ENCODE assay signal across 11 cellular contexts in genomic region chr20:58748628-58749027, GRCh38.
"Had no signal": no experiment of that assay in that cellular context is flagged by ENCODE, and none has a peak within 500 bp of the region (broad histone marks: within the 10 kb centered on the region; RNA-seq: fewer than 3 reads in every experiment).

No MANE protein-coding gene starts in this region.

- H3K4me3 ChIP-seq: GM23248, GM23338, HAP-1 had no signal

- H3K9ac ChIP-seq: GM23248 had no signal

- H3K27ac Mint-ChIP-seq: GM23338, H9, HFFc6 had no signal

- H3K9me3 Mint-ChIP-seq: GM23338, HFFc6 had no signal

- H3K36me3 ChIP-seq: HAP-1 had no signal

- FAIRE-seq: H1, H54 had no signal

- H3K4me3 Mint-ChIP-seq: GM23338, H9, HFFc6 had no signal

- H3K27ac ChIP-seq: GM23248 had no signal

- DNase-seq: GM23248, GOT3, H7, H9, HCEC 1CT, HFFc6 had no signal

- H3K4me1 ChIP-seq: HAP-1 had no signal

- ATAC-seq: GM23338, HCT116 had no signal

- H3K9me3 ChIP-seq: HAP-1 had no signal
